ENCODE assay signal across 8 cellular contexts in the genomic region with DNA sequence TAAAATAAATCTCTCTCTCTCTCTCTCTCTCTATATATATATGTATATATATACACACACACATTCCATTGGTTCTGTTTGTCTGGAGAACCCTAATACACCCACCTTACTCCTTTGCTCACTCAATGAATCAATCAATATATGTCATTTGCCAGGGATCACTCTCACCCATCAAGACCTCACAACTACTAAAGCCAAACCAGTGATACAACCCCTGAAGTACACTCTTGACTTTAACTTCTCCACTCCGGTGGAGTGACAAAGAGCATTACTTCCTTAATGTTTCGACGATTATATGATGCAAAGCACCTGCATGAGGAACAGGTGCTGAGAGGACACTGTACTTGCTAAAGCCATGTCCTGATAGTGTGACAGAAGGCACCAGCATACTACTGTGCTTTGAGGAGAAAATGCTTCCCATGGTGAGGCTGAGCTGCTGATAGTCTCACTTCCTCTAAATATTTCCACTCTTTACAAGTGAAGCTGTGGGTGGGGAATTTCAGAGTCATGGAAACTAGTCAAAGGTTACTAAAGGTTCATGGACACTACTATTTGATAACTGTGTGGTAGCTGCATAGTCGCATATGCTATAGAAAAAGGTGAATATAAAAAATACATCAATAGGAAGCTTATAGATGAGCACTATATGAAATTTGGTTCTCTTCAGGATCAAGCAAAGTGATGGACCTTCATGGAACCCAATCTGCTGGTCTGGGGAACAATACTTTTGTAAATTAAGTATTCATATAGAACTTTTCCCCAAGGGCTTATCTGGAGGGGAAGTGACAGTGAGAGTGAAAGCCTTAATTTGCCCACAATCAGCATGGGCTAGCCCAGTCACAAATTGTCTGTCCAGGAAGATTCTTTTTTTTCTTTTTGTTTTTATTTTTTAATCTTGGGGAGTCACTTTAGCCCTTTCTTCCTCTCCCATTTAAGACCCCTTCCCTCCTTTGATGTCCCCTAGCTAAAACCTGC.
DNase-seq lines count a peak whose midpoint lies in the region; ATAC-seq and TF ChIP-seq lines count a peak whose summit lies in the region.

No MANE protein-coding gene starts in this region.

- TF ChIP-seq EP300 in transverse colon (IDR thresholded peaks at IDR 0.05; ENCODE audit: low read depth), result no peak

- H3K27me3 Mint-ChIP-seq in activated CD8-positive, alpha-beta T cell treated with anti-CD3 and anti-CD28 coated beads, Interleukin-2, amount 10 ng/mL, durations not matched to agents 7 days and 5 days (ENCODE audit: low read depth), result no peaks in the 10 kb centered on the region

- H3K27ac ChIP-seq in transverse colon, result peak overlapping the region in 3 of 4 donors; percentile 3 to 22 (median 14)

- TF ChIP-seq POLR2A in transverse colon (IDR thresholded peaks at IDR 0.05), result no peak

- POLR2A ChIA-PET in activated CD8-positive, alpha-beta T cell treated with anti-CD3 and anti-CD28 coated beads, Interleukin-2, amount 10 ng/mL, durations not matched to agents 7 days and 5 days (lab: Charles Lee), result interaction anchor here (2.5 kb wide), 1 partner anchor 8 kb away, joined by 8 read pairs; no protein-coding TSS in a partner anchor

- peak; percentile 58 for DNase-seq in stimulated activated CD4-positive, alpha-beta T cell treated with anti-CD3 and anti-CD28 coated beads, Interleukin-2, amount 100 ng/mL, for 4 hours (ENCODE audit: low read depth)
- DNase-seq in stimulated activated CD4-positive, alpha-beta T cell treated with anti-CD3 and anti-CD28 coated beads, Interleukin-12 subunit alpha, Interleukin-12 subunit beta, amount 100 ng/mL, for 4 hours, result no peak
- no peak for DNase-seq in activated CD8-positive, alpha-beta T cell treated with anti-CD3 and anti-CD28 coated beads, Interleukin-2, amount 10 ng/mL, durations not matched to agents 7 days and 5 days
- no peak for DNase-seq in transverse colon
- DNase-seq in NCI-H187 treated with DMSO at 0.1 percent for 48 hours (lab: John Stamatoyannopoulos, UW), result no peak
- no peak for DNase-seq in NCI-H1417 (lab: John Stamatoyannopoulos, UW)
- no peak for DNase-seq in HAP-1 (ENCODE audit: low spot score in 2 of 2)

- CTCF ChIA-PET in activated CD8-positive, alpha-beta T cell treated with anti-CD3 and anti-CD28 coated beads, Interleukin-2, amount 10 ng/mL, durations not matched to agents 7 days and 5 days (lab: Charles Lee), result interaction anchor here (1.1 kb wide), 1 partner anchor 12 kb away, joined by 3 read pairs; no protein-coding TSS in a partner anchor

- 45 to 53% methylated on average over 4 of the region's 4 CpGs for WGBS in transverse colon (ENCODE audit: low coverage in 1 of 2), 2 donors

- TF ChIP-seq CTCF in transverse colon (IDR thresholded peaks at IDR 0.05), result no peak

- H3K36me3 Mint-ChIP-seq in activated CD8-positive, alpha-beta T cell treated with anti-CD3 and anti-CD28 coated beads, Interleukin-2, amount 10 ng/mL, durations not matched to agents 7 days and 5 days (ENCODE audit: low read depth), result peaks cover 69% of the 10 kb centered on the region

- H3K27me3 ChIP-seq in transverse colon, result no peaks in the 10 kb centered on the region
- H3K27me3 ChIP-seq in HAP-1 (ENCODE audit: low read depth), result no peaks in the 10 kb centered on the region

- in situ Hi-C loops in transverse colon (cut with MboI; ENCODE audit: low pct_ligation_motif_present in 1 of 4, low pct_unique_long_range_greater_than_20kb in 1 of 4, low sequenced_read_pairs in 3 of 4) (no loop called here), HAP-1 (cut with MboI; ENCODE audit: low sequenced_read_pairs) (no loop called here)

- ATAC-seq in HG03066 (IDR thresholded peaks at IDR 0.05; ENCODE audit: low read depth, unreplicated experiment), result peak; percentile 95
- peak; percentile 61 for ATAC-seq in activated CD8-positive, alpha-beta T cell treated with anti-CD3 and anti-CD28 coated beads, Interleukin-2, amount 10 ng/mL, durations not matched to agents 7 days and 5 days

- intact Hi-C loops in transverse colon (cut with DNase I; ENCODE audit: low total_unique reads), result no loop called here

- H3K9me3 Mint-ChIP-seq in activated CD8-positive, alpha-beta T cell treated with anti-CD3 and anti-CD28 coated beads, Interleukin-2, amount 10 ng/mL, durations not matched to agents 7 days and 5 days (ENCODE audit: insufficient read depth), result peaks cover 4% of the 10 kb centered on the region

- no peak overlapping the region for H3K27ac Mint-ChIP-seq in activated CD8-positive, alpha-beta T cell treated with anti-CD3 and anti-CD28 coated beads, Interleukin-2, amount 10 ng/mL, durations not matched to agents 7 days and 5 days

- H3K4me1 ChIP-seq in transverse colon (peaks cover 0 to 9% (median 0%) of the 10 kb centered on the region in 4 donors), HAP-1 (no peaks in the 10 kb centered on the region)

- H3K4me3 ChIP-seq in transverse colon (no peak overlapping the region), HAP-1 (no peak overlapping the region)

- H3K9me3 ChIP-seq in transverse colon, result no peaks in the 10 kb centered on the region
- H3K9me3 ChIP-seq in HAP-1, result no peaks in the 10 kb centered on the region; the same call in none of the 2 replicates

- no peaks in the 10 kb centered on the region for H3K36me3 ChIP-seq in transverse colon
- no peaks in the 10 kb centered on the region for H3K36me3 ChIP-seq in HAP-1 (replicated peaks)

- H3K4me1 Mint-ChIP-seq in activated CD8-positive, alpha-beta T cell treated with anti-CD3 and anti-CD28 coated beads, Interleukin-2, amount 10 ng/mL, durations not matched to agents 7 days and 5 days (ENCODE audit: low read depth), result peaks cover 46% of the 10 kb centered on the region

- H3K4me3 Mint-ChIP-seq in activated CD8-positive, alpha-beta T cell treated with anti-CD3 and anti-CD28 coated beads, Interleukin-2, amount 10 ng/mL, durations not matched to agents 7 days and 5 days, result no peak overlapping the region
